Comparison of ENCODE assay signal across 21 cellular contexts in the genomic region with DNA sequence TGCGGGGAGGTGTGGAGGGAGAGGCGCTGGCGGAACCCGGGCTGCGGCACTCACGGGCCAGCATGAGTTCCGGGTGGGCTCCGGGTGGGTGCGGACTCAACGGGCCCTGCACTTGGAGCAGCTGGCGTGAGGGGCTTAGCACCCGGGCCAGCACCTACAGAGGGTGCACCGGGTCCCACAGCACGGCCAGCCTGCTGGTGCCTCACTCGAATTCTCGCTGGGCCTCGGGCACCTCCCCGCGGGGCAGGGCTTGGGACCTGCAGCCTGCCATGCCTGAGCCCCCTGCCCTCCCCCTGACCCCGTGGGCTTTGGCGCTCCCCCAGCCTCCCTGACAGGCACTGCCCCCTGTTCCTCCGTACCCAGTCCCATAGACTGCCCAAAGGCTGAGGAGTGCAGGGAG.
"Had no signal": no experiment of that assay in that cellular context is flagged by ENCODE, and none has a peak within 500 bp of the region (broad histone marks: within the 10 kb centered on the region; RNA-seq: fewer than 3 reads in every experiment).

No MANE protein-coding gene starts in this region.

- H3K9me3 ChIP-seq: adrenal gland, MG63 had no signal

- H3K36me3 Mint-ChIP-seq: activated naive CD8-positive, alpha-beta T cell treated with anti-CD3 and anti-CD28 coated beads, Interleukin-2, amount 10 ng/mL, durations not matched to agents 7 days and 5 days had no signal

- H3K4me3 Mint-ChIP-seq: activated T-helper 17 cell treated with anti-CD3 and anti-CD28 coated beads, Interleukin-2, amount 50 U/mL, for 72 hours; WTC11 had no signal

- H3K9me3 Mint-ChIP-seq: activated T-helper 17 cell treated with anti-CD3 and anti-CD28 coated beads, Interleukin-2, amount 50 U/mL, for 72 hours; T-helper 1 cell treated with Interleukin-12 subunit alpha and Interleukin-12 subunit beta and Interleukin-4 antibody, amounts not matched to agents 30 μg/mL and 1 μg/mL, for 36 hours had no signal

- DNase-seq: activated CD4-positive, alpha-beta T cell treated with anti-CD3 and anti-CD28 coated beads for 48 hours; activated CD4-positive, alpha-beta T cell treated with anti-CD3 and anti-CD28 coated beads, Interleukin-2, amount 50 U/mL, for 4 hours; activated CD4-positive, CD25-positive, alpha-beta regulatory T cell treated with anti-CD3 and anti-CD28 coated beads, Interleukin-2, amount 50 U/mL, for 72 hours; activated naive CD4-positive, alpha-beta T cell treated with anti-CD3 and anti-CD28 coated beads, Interleukin-2, amount 50 U/mL, for 16 hours; adrenal gland; anterior cingulate cortex; MG63; NCI-H1092 treated with DMSO at 0.1 percent for 48 hours; NCI-H1417 treated with DMSO at 0.1 percent for 48 hours; NCI-H1694; NCI-H2029 treated with DMSO at 0.1 percent for 48 hours; NCI-H345; NCI-H510A; PC-3; SHP77 treated with DMSO at 0.1 percent for 48 hours had no signal

- H3K27me3 Mint-ChIP-seq: activated naive CD8-positive, alpha-beta T cell treated with anti-CD3 and anti-CD28 coated beads, Interleukin-2, amount 10 ng/mL, durations not matched to agents 7 days and 5 days; activated T-helper 17 cell treated with anti-CD3 and anti-CD28 coated beads, Interleukin-2, amount 50 U/mL, for 72 hours had no signal

- ATAC-seq: activated T-helper 17 cell treated with anti-CD3 and anti-CD28 coated beads, Interleukin-2, amount 50 U/mL, for 72 hours; HepG2; PC-3; WTC11 had no signal

- H3K27ac ChIP-seq: adrenal gland, KMS-11 had no signal

- H3K4me1 ChIP-seq: adrenal gland had no signal

- H3K27ac Mint-ChIP-seq: activated T-helper 17 cell treated with anti-CD3 and anti-CD28 coated beads, Interleukin-2, amount 50 U/mL, for 72 hours; WTC11 had no signal

- H3K4me3 ChIP-seq: adrenal gland, MG63 had no signal

- H3K36me3 ChIP-seq: adrenal gland, MG63 had no signal

- H3K4me2 ChIP-seq: KMS-11 had no signal

- H3K27me3 ChIP-seq: adrenal gland, MG63 had no signal
